ENCODE assay signal across 2 cellular contexts in the genomic region with DNA sequence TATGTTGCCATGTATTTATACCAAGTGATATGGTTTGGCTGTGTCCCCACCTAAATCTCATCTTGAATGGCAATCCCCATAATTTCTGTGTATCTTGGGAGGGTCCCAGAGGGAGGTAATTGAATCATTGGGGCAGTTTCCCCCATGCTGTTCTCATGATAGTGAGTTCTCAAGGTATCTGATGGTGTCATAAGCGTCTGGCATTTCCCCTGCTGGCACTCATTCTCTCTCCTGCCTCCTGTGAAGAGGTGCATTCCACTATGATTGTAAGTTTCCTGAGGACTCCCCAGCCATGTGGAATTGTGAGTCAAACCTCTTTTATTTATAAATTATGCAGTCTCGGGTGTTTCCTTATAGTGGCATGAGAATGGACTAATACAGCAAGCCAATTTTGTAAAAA.
A peak's percentile ranks its signal among the peaks of the same experiment; 100 is the strongest.
TF ChIP-seq lines count a peak whose summit lies in the region.

No MANE protein-coding gene starts in this region.

TF ChIP-seq in GM23338, 12 proteins besides CTCF, POLR2A, EP300 and RAD21:
- TF ChIP-seq ZNF462 (CRISPR knock-in tag; IDR thresholded peaks at IDR 0.05), result 0 out of 2 replicates have a peak, but pooled peaks have one; percentile 23
- no peak for TF ChIP-seq ETS1 (IDR thresholded peaks at IDR 0.05)
- TF ChIP-seq POLR2AphosphoS5 (IDR thresholded peaks at IDR 0.05; ENCODE audit: low read depth), result no peak

TF ChIP-seq in H1, 55 proteins besides CTCF, POLR2A, EP300 and RAD21:
- TF ChIP-seq SUZ12 (IDR thresholded peaks at IDR 0.05; ENCODE audit: low read length) (no peak), BACH1 (IDR thresholded peaks at IDR 0.05; ENCODE audit: low read length) (no peak), MAX (IDR thresholded peaks at IDR 0.05) (no peak), SIRT6 (IDR thresholded peaks at IDR 0.05; ENCODE audit: low read length) (no peak), ATF2 (IDR thresholded peaks at IDR 0.05; ENCODE audit: low read length) (no peak), NANOG (IDR thresholded peaks at IDR 0.05; ENCODE audit: insufficient read depth, low read depth, low read length, poor library complexity, severe bottlenecking) (peak; percentile 68), TEAD4 (IDR thresholded peaks at IDR 0.05; ENCODE audit: low read depth, low read length) (0 out of 2 replicates have a peak, but pooled peaks have one; percentile 35), RBBP5 (IDR thresholded peaks at IDR 0.05; ENCODE audit: borderline replicate concordance, low read depth, low read length) (no peak)
